15 cellular contexts compared by ENCODE assay signal in genomic region chr1:27886353-27886679, GRCh38. TPM values are rescaled to one million over a fixed set of nuclear protein-coding genes. Genes with fewer than 3 reads are reported as not detected.
DNase-seq lines count a peak whose midpoint lies in the region; ATAC-seq and TF ChIP-seq lines count a peak whose summit lies in the region.
"Had no signal": no experiment of that assay in that cellular context is flagged by ENCODE, and none has a peak within 500 bp of the region (broad histone marks: within the 10 kb centered on the region; RNA-seq: fewer than 3 reads in every experiment).

No MANE protein-coding gene starts in this region.

- no peaks in the 10 kb centered on the region for H3F3A ChIP-seq in Loucy (ENCODE audit: low read depth)

- no peak overlapping the region for H3K4me3 Mint-ChIP-seq in nephron progenitor cell

- H3K36me3 Mint-ChIP-seq in nephron progenitor cell (ENCODE audit: low read depth): peaks cover 24% of the 10 kb centered on the region

- H3K9me3 Mint-ChIP-seq in nephron progenitor cell: no peaks in the 10 kb centered on the region

- TF ChIP-seq CTCF in Loucy (conservative IDR thresholded peaks at IDR 0.05; ENCODE audit: low read length): no peak
- no peak for TF ChIP-seq CTCF in ascending aorta (IDR thresholded peaks at IDR 0.05)
- no peak for TF ChIP-seq CTCF in nephron progenitor cell (IDR thresholded peaks at IDR 0.05)

- peaks cover 28% of the 10 kb centered on the region for H3K4me1 ChIP-seq in Loucy (ENCODE audit: insufficient read depth, low read length, poor library complexity, severe bottlenecking)
- H3K4me1 ChIP-seq in ascending aorta: no peaks in the 10 kb centered on the region
- H3K4me1 ChIP-seq: testis had no signal

- no peaks in the 10 kb centered on the region for H3K27me3 ChIP-seq in Loucy (ENCODE audit: insufficient read depth, low read length, poor library complexity, severe bottlenecking)
- H3K27me3 ChIP-seq in ascending aorta: no peaks in the 10 kb centered on the region
- H3K27me3 ChIP-seq: cardiac muscle cell, testis had no signal

- H4K20me1 ChIP-seq in Loucy (ENCODE audit: insufficient read depth, low read length, poor library complexity, severe bottlenecking): no peaks in the 10 kb centered on the region

- H3K9ac ChIP-seq in Loucy (ENCODE audit: low read depth, low read length, poor library complexity, severe bottlenecking): no peak overlapping the region

- H3K4me3 ChIP-seq in Loucy (ENCODE audit: low read length, poor library complexity, severe bottlenecking): no peak overlapping the region
- no peak overlapping the region for H3K4me3 ChIP-seq in ascending aorta
- H3K4me3 ChIP-seq: cardiac muscle cell, testis had no signal

- peaks cover 38% of the 10 kb centered on the region for H3K4me1 Mint-ChIP-seq in nephron progenitor cell

- H3K4me2 ChIP-seq in Loucy (ENCODE audit: low read depth, low read length, poor library complexity, severe bottlenecking): peak overlapping the region; percentile 62

- intact Hi-C loops in ascending aorta (cut with DNase I): no loop called here

- no peaks in the 10 kb centered on the region for H3K79me2 ChIP-seq in Loucy (ENCODE audit: insufficient read depth, low read length)

- no peaks in the 10 kb centered on the region for H3K9me3 ChIP-seq in Loucy (ENCODE audit: insufficient read depth, low read depth, low read length)
- H3K9me3 ChIP-seq in ascending aorta: no peaks in the 10 kb centered on the region
- H3K9me3 ChIP-seq: testis had no signal

- H3K9me2 ChIP-seq in Loucy (replicated peaks; ENCODE audit: low read depth, low read length): no peaks in the 10 kb centered on the region

- H3K36me3 ChIP-seq in Loucy (ENCODE audit: insufficient read depth, low read length) (peaks cover 7% of the 10 kb centered on the region; the same call in 1 of the 2 replicates), ascending aorta (peaks cover 7 to 15% of the 10 kb centered on the region in 2 donors)

- H3K27ac Mint-ChIP-seq in nephron progenitor cell: peak overlapping the region; percentile 85

- DNase-seq in SIG-M5 treated with dmso at 0.1 percent for 504 hours (lab: John Stamatoyannopoulos, UW; ENCODE audit: unreplicated experiment) (peak; percentile 30), SIG-M5 (lab: John Stamatoyannopoulos, UW) (no peak), ascending aorta (ENCODE audit: low spot score in 2 of 2) (no peak), nephron progenitor cell (no peak), OCI-M1 (lab: John Stamatoyannopoulos, UW) (no peak)
- DNase-seq: 8988T, DMS153, retina, testis had no signal

- H3K27me3 Mint-ChIP-seq in nephron progenitor cell (ENCODE audit: low read depth, poor library complexity): peaks cover 4% of the 10 kb centered on the region

- H2AFZ ChIP-seq in Loucy (ENCODE audit: low read length): no peak overlapping the region

- H3K27ac ChIP-seq in ascending aorta: peak overlapping the region; percentile 6 to 58
- H3K27ac ChIP-seq: cardiac muscle cell had no signal

- ATAC-seq in HG03521 (IDR thresholded peaks at IDR 0.05; ENCODE audit: unreplicated experiment) (no peak), GM18519 (IDR thresholded peaks at IDR 0.05; ENCODE audit: low FRiP score, unreplicated experiment) (no peak)
- ATAC-seq: esophagus mucosa had no signal

RNA-seq across cellular contexts. Expression of gene THEMIS2, which starts 14.0 kb away (rescaled TPM):
- 206 TPM for total RNA-seq in ascending aorta

RNA-seq across cellular contexts. Expression of gene RPA2, which starts 28.1 kb away (rescaled TPM):
- 36.8 TPM for total RNA-seq in ascending aorta

RNA-seq across cellular contexts. Expression of gene SMPDL3B, which starts 48.5 kb away (rescaled TPM):
- total RNA-seq in ascending aorta: not detected
- total RNA-seq: RPMI7951 had no signal

RNA-seq across cellular contexts. Expression of gene PPP1R8, which starts 55.7 kb away (rescaled TPM):
- 7.1 TPM for total RNA-seq in ascending aorta
